ENCODE assay signal across 13 cellular contexts in genomic region chr4:7963691-7964090, GRCh38.
"Had no signal": no experiment of that assay in that cellular context is flagged by ENCODE, and none has a peak within 500 bp of the region (broad histone marks: within the 10 kb centered on the region; RNA-seq: fewer than 3 reads in every experiment).

No MANE protein-coding gene starts in this region.

- FAIRE-seq: frontal cortex, pancreas had no signal

- H3K27ac ChIP-seq: ascending aorta, cardiac muscle cell, colonic mucosa, left lung had no signal

- H3K4me1 ChIP-seq: colonic mucosa, pancreas had no signal

- H3K4me3 Mint-ChIP-seq: memory B cell; neural crest cell; T-helper 2 cell treated with Interferon-gamma antibody and Interleukin-4, amounts not matched to agents 5 μg/mL and 100 μg/mL, for 36 hours had no signal

- H3K9me3 Mint-ChIP-seq: neural crest cell; T-helper 2 cell treated with Interferon-gamma antibody and Interleukin-4, amounts not matched to agents 5 μg/mL and 100 μg/mL, for 36 hours had no signal

- H3K4me3 ChIP-seq: ascending aorta, cardiac muscle cell, colonic mucosa, heart right ventricle, left lung, pancreas had no signal

- H3K27me3 ChIP-seq: ascending aorta, cardiac muscle cell, colonic mucosa, heart right ventricle, pancreas had no signal

- H3K36me3 ChIP-seq: ascending aorta, cardiac muscle cell, colonic mucosa, heart right ventricle, left lung, pancreas had no signal

- H3K36me3 Mint-ChIP-seq: memory B cell had no signal

- H3K27ac Mint-ChIP-seq: memory B cell; T-helper 2 cell treated with Interferon-gamma antibody and Interleukin-4, amounts not matched to agents 5 μg/mL and 100 μg/mL, for 36 hours had no signal

- DNase-seq: colonic mucosa; heart right ventricle; left lung; pancreas; stimulated activated CD4-positive, alpha-beta T cell treated with anti-CD3 and anti-CD28 coated beads, Interleukin-2, amount 100 ng/mL, for 48 hours; stimulated activated CD8-positive, alpha-beta memory T cell treated with anti-CD3 and anti-CD28 coated beads, Interleukin-4, amount 100 ng/mL, for 48 hours; stimulated activated naive CD8-positive, alpha-beta T cell treated with anti-CD3 and anti-CD28 coated beads, Interleukin-15, Interleukin-2, amounts not matched to agents 100 U/mL and 50 U/mL, for 24 hours had no signal

- ATAC-seq: heart right ventricle, left lung, pancreas had no signal

- H3K9me3 ChIP-seq: ascending aorta, colonic mucosa, heart right ventricle, left lung, pancreas had no signal
